ENCODE assay signal across 1 cellular context in genomic region chr22:50444663-50445062, GRCh38.
TF ChIP-seq lines count a peak whose summit lies in the region.

No MANE protein-coding gene starts in this region.

TF ChIP-seq in H1, 55 proteins besides CTCF, POLR2A, EP300 and RAD21:
- TF ChIP-seq EZH2 (IDR thresholded peaks at IDR 0.05; ENCODE audit: low read depth, low read length, severe bottlenecking) (no peak), SP2 (IDR thresholded peaks at IDR 0.05; ENCODE audit: low read length) (no peak), ATF2 (IDR thresholded peaks at IDR 0.05; ENCODE audit: low read length) (no peak), POU5F1 (IDR thresholded peaks at IDR 0.05; ENCODE audit: low read depth, low read length) (no peak)
